12 cellular contexts compared by ENCODE assay signal in genomic region chr4:61896717-61897116, GRCh38.
DNase-seq lines count a peak whose midpoint lies in the region; ATAC-seq and TF ChIP-seq lines count a peak whose summit lies in the region.
"Had no signal": no experiment of that assay in that cellular context is flagged by ENCODE, and none has a peak within 500 bp of the region (broad histone marks: within the 10 kb centered on the region; RNA-seq: fewer than 3 reads in every experiment).

No MANE protein-coding gene starts in this region.

- DNase-seq in NCI-H526 treated with DMSO at 0.1 percent for 48 hours (lab: John Stamatoyannopoulos, UW) = peak; percentile 8
- no peak for DNase-seq in NCI-H526 (lab: John Stamatoyannopoulos, UW)
- peak; percentile 68 for DNase-seq in NCI-H82 (lab: John Stamatoyannopoulos, UW)
- no peak for DNase-seq in stimulated activated CD4-positive, alpha-beta T cell treated with anti-CD3 and anti-CD28 coated beads, Interleukin-2, amount 100 ng/mL, for 48 hours
- DNase-seq in activated T-cell treated with anti-CD3 and anti-CD28 coated beads, Interleukin-2, amount 50 U/mL, for 1 hour = no peak
- DNase-seq: 8988T; AML-193; CD8-positive, alpha-beta memory T cell; DMS 273 treated with DMSO at 0.1 percent for 48 hours had no signal

- ATAC-seq in SK-N-SH treated with all-trans-retinoic acid at 6 μM for 48 hours (no peak), GM18868 (IDR thresholded peaks at IDR 0.05; ENCODE audit: unreplicated experiment) (no peak)
- ATAC-seq: HCT116 had no signal

TF ChIP-seq in SK-N-SH treated with all-trans-retinoic acid at 6 μM for 48 hours, 23 proteins besides CTCF, POLR2A, EP300 and RAD21:
- TF ChIP-seq ZNF8 (CRISPR knock-in tag; IDR thresholded peaks at IDR 0.05) (no peak), TCF4 (CRISPR knock-in tag; IDR thresholded peaks at IDR 0.05; ENCODE audit: borderline replicate concordance) (0 out of 2 replicates have a peak, but pooled peaks have one; percentile 21), TSHZ2 (CRISPR knock-in tag; IDR thresholded peaks at IDR 0.05) (0 out of 2 replicates have a peak, but pooled peaks have one; percentile 26)

Comparison
In these comparisons a context has a peak if more than half of its experiments do, and no peak if none do; other contexts are left out.
1. DNase-seq: peak in NCI-H526 treated with DMSO at 0.1 percent for 48 hours (single experiment) and NCI-H82 (single experiment); none in NCI-H526 (0 of 2), stimulated activated CD4-positive, alpha-beta T cell treated with anti-CD3 and anti-CD28 coated beads, Interleukin-2, amount 100 ng/mL, for 48 hours (0 of 2) and activated T-cell treated with anti-CD3 and anti-CD28 coated beads, Interleukin-2, amount 50 U/mL, for 1 hour (single experiment).